ENCODE assay signal across 1 cellular context in genomic region chr14:101980700-101981099, GRCh38.
TF ChIP-seq lines count a peak whose summit lies in the region.

No MANE protein-coding gene starts in this region.

TF ChIP-seq in GM12878, 131 proteins besides CTCF, POLR2A, EP300 and RAD21 (continued from another document):
- TF ChIP-seq NFYA (IDR thresholded peaks at IDR 0.05; ENCODE audit: borderline replicate concordance, low read depth, low read length) (no peak), FOS (IDR thresholded peaks at IDR 0.05; ENCODE audit: borderline replicate concordance, extremely low read depth, insufficient read length) (no peak)
